In genomic region chr16:1311738-1312458, GRCh38 we compare ENCODE assay signal across 8 cellular contexts. TPM values are rescaled to one million over a fixed set of nuclear protein-coding genes. Genes with fewer than 3 reads are reported as not detected.
DNase-seq lines count a peak whose midpoint lies in the region; ATAC-seq and TF ChIP-seq lines count a peak whose summit lies in the region.

No MANE protein-coding gene starts in this region.

- BruUV-seq in Panc1 (replicated peaks; lab: Mats Ljungman, UMichigan) = no TSS peak

- H3K36me3 Mint-ChIP-seq in neural crest cell (ENCODE audit: low read depth) = peaks cover 9% of the 10 kb centered on the region

- no peaks in the 10 kb centered on the region for H3K9me3 Mint-ChIP-seq in neural crest cell

- H3K4me3 Mint-ChIP-seq in neural crest cell = peak overlapping the region; percentile 98

- no peak for TF ChIP-seq EP300 in esophagus muscularis mucosa (IDR thresholded peaks at IDR 0.05)

- no peak overlapping the region for H3K27ac Mint-ChIP-seq in neural crest cell (ENCODE audit: unreplicated experiment)

- peaks cover 14% of the 10 kb centered on the region for H3K4me1 Mint-ChIP-seq in neural crest cell

- peak overlapping the region; percentile 93 for H3K27ac ChIP-seq in Panc1 (ENCODE audit: low read length)
- H3K27ac ChIP-seq in esophagus muscularis mucosa (replicated peaks in 1 of 4) = peak overlapping the region; percentile 13 to 96 (median 70)
- no peak overlapping the region for H3K27ac ChIP-seq in thyroid gland

- H3K36me3 ChIP-seq in Panc1 (ENCODE audit: control insufficient read depth, insufficient read depth, low read length) = peaks cover 16% of the 10 kb centered on the region
- H3K36me3 ChIP-seq in esophagus muscularis mucosa = peaks cover 30 to 43% (median 35%) of the 10 kb centered on the region in 4 donors
- H3K36me3 ChIP-seq in thyroid gland = peaks cover 30 to 32% of the 10 kb centered on the region in 2 donors

- TF ChIP-seq CTCF in Panc1 (IDR thresholded peaks at IDR 0.05) (no peak), esophagus muscularis mucosa (IDR thresholded peaks at IDR 0.05) (no peak), neural crest cell (conservative IDR thresholded peaks at IDR 0.05) (no peak), thyroid gland (IDR thresholded peaks at IDR 0.05) (no peak)

- H3K4me1 ChIP-seq in Panc1 (ENCODE audit: control insufficient read depth, insufficient read depth, low read length) = peaks cover 10% of the 10 kb centered on the region
- H3K4me1 ChIP-seq in esophagus muscularis mucosa = peaks cover 37 to 65% (median 49%) of the 10 kb centered on the region in 4 donors
- H3K4me1 ChIP-seq in thyroid gland = peaks cover 18 to 21% of the 10 kb centered on the region in 2 donors

- POLR2A ChIA-PET in Panc1 (lab: Charles Lee) = no interaction called here

- 87% methylated on average over 6 of the region's 35 CpGs for WGBS in esophagus muscularis mucosa
- 20 to 24% methylated on average over 9 to 10 of the region's 35 CpGs for WGBS in thyroid gland, 2 donors

- no peak for ATAC-seq in Panc1
- no peak for ATAC-seq in GM21619 (IDR thresholded peaks at IDR 0.05; ENCODE audit: unreplicated experiment)

- TF ChIP-seq POLR2A in esophagus muscularis mucosa (IDR thresholded peaks at IDR 0.05; ENCODE audit: low read depth) = no peak
- no peak for TF ChIP-seq POLR2A in thyroid gland (IDR thresholded peaks at IDR 0.05)

- DNase-seq in CD1c-positive myeloid dendritic cell (ENCODE audit: extremely low spot score) (peak; percentile 74), Panc1 (ENCODE audit: low read depth, low spot score) (no peak), esophagus muscularis mucosa (ENCODE audit: extremely low spot score) (no peak), neural crest cell (ENCODE audit: low read depth, low spot score) (no peak), NCI-H2196 treated with DMSO at 0.1 percent for 48 hours (lab: John Stamatoyannopoulos, UW; ENCODE audit: unreplicated experiment) (no peak), cerebellum (ENCODE audit: low spot score) (no peak), thyroid gland (no peak)

- CTCF ChIA-PET in Panc1 (lab: Charles Lee) = interaction anchor here (0.6 kb wide), 1 partner anchor 347 kb away, joined by 3 read pairs; no protein-coding TSS in a partner anchor

- intact Hi-C loops in Panc1 (cut with micrococcal nuclease; ENCODE audit: unreplicated experiment) (no loop called here), esophagus muscularis mucosa (cut with DNase I) (no loop called here), thyroid gland (cut with DNase I) (loop anchor here (5.0 kb wide), 1 partner anchor 40 kb away; the partner anchor contains the start of genes GNPTG and TSR3)

- peaks cover 9% of the 10 kb centered on the region for H3K27me3 Mint-ChIP-seq in neural crest cell (ENCODE audit: low read depth)

- no peaks in the 10 kb centered on the region for H3K9me3 ChIP-seq in Panc1 (ENCODE audit: control insufficient read depth, insufficient read depth, low read depth, low read length)
- H3K9me3 ChIP-seq in esophagus muscularis mucosa = no peaks in the 10 kb centered on the region
- no peaks in the 10 kb centered on the region for H3K9me3 ChIP-seq in thyroid gland

- H3K27me3 ChIP-seq in Panc1 (ENCODE audit: control insufficient read depth, insufficient read depth, low read length) (no peaks in the 10 kb centered on the region), esophagus muscularis mucosa (no peaks in the 10 kb centered on the region), thyroid gland (no peaks in the 10 kb centered on the region)

- in situ Hi-C loops in Panc1 (cut with HindIII; ENCODE audit: low pct_unique_long_range_greater_than_20kb, low sequenced_read_pairs) = no loop called here

- H3K4me3 ChIP-seq in Panc1 (ENCODE audit: low read depth in 2 of 2, low read length in 2 of 2) = peak overlapping the region; percentile 87 to 99
- peak overlapping the region; percentile 61 to 91 (median 74) for H3K4me3 ChIP-seq in esophagus muscularis mucosa
- peak overlapping the region in 1 of 3 donors; percentile 79 for H3K4me3 ChIP-seq in thyroid gland (replicated peaks in 1 of 3)

RNA-seq across cellular contexts. Expression of gene UBE2I, which starts 2.5 kb away (rescaled TPM):
- total RNA-seq in Panc1 (2021; ENCODE audit: unreplicated experiment) (198 TPM), esophagus muscularis mucosa (10 to 100 TPM; 42.8 to 70.5 (median 63.9) TPM), neural crest cell (301 and 311 TPM in 2 replicates), cerebellum (62.0 TPM), thyroid gland (100 to 1,000 TPM in 1 of 4 donors, 10 to 100 TPM in 3; 43.4 to 107 (median 79.6) TPM)
- polyA plus RNA-seq in Panc1 (2012; ENCODE audit: insufficient read length) = 166 TPM

RNA-seq across cellular contexts. Expression of gene BAIAP3, which starts 21.5 kb away (rescaled TPM):
- total RNA-seq in Panc1 (2021; ENCODE audit: unreplicated experiment) (9.4 TPM), esophagus muscularis mucosa (1 to 10 TPM; 1.3 to 4.2 (median 2.3) TPM), neural crest cell (3.4 and 4.0 TPM in 2 replicates), cerebellum (8.8 TPM), thyroid gland (1 to 10 TPM in 2 of 4 donors, under 1 TPM in 2; 0.45 to 3.0 (median 1.6) TPM)
- 8.2 TPM for polyA plus RNA-seq in Panc1 (2012; ENCODE audit: insufficient read length)

RNA-seq across cellular contexts. Expression of gene TSR3, which starts 39.8 kb away (rescaled TPM):
- total RNA-seq in Panc1 (2021; ENCODE audit: unreplicated experiment) (89.7 TPM), esophagus muscularis mucosa (100 to 1,000 TPM in 3 of 4 donors, 10 to 100 TPM in 1; 78.2 to 112 (median 106) TPM), neural crest cell (65.6 and 66.2 TPM in 2 replicates), cerebellum (18.1 TPM), thyroid gland (100 to 1,000 TPM in 2 of 4 donors, 10 to 100 TPM in 2; 84.1 to 107 (median 96.7) TPM)
- 149 TPM for polyA plus RNA-seq in Panc1 (2012; ENCODE audit: insufficient read length)

RNA-seq across cellular contexts. Expression of gene GNPTG, which starts 39.8 kb away (rescaled TPM):
- total RNA-seq in Panc1 (2021; ENCODE audit: unreplicated experiment) = 62.5 TPM
- polyA plus RNA-seq in Panc1 (2012; ENCODE audit: insufficient read length) = 83.3 TPM
- 10 to 100 TPM; 54.4 to 70.5 (median 61.1) TPM for total RNA-seq in esophagus muscularis mucosa
- 32.8 and 38.3 TPM in 2 replicates for total RNA-seq in neural crest cell
- 18.4 TPM for total RNA-seq in cerebellum
- total RNA-seq in thyroid gland = 100 to 1,000 TPM in 1 of 4 donors, 10 to 100 TPM in 3; 53.6 to 121 (median 70.0) TPM

RNA-seq across cellular contexts. Expression of gene TPSD1, which starts 56.0 kb away (rescaled TPM):
- total RNA-seq in Panc1 (2021; ENCODE audit: unreplicated experiment) = 0.26 TPM
- polyA plus RNA-seq in Panc1 (2012; ENCODE audit: insufficient read length) = 0.21 TPM
- 1 to 10 TPM; 1.7 to 5.3 (median 2.2) TPM for total RNA-seq in esophagus muscularis mucosa
- not detected in 2 replicates for total RNA-seq in neural crest cell
- total RNA-seq in cerebellum = not detected
- under 1 TPM in 1 of 4 donors, not detected in 3; 0.33 TPM for total RNA-seq in thyroid gland

Comparison
In these comparisons a context has a peak if more than half of its experiments do, and no peak if none do; other contexts are left out.
1. H3K27ac ChIP-seq: peak in Panc1 (single experiment) and esophagus muscularis mucosa (4 of 4); none in thyroid gland (0 of 3).